In genomic region chr1:78650114-78650513, GRCh38 we compare ENCODE assay signal across 9 cellular contexts. TPM values are rescaled to one million over a fixed set of nuclear protein-coding genes. Genes with fewer than 3 reads are reported as not detected.
DNase-seq lines count a peak whose midpoint lies in the region; ATAC-seq and TF ChIP-seq lines count a peak whose summit lies in the region.
"Had no signal": no experiment of that assay in that cellular context is flagged by ENCODE, and none has a peak within 500 bp of the region (broad histone marks: within the 10 kb centered on the region; RNA-seq: fewer than 3 reads in every experiment).

No MANE protein-coding gene starts in this region.

- ATAC-seq in GM19395 (IDR thresholded peaks at IDR 0.05; ENCODE audit: unreplicated experiment) (peak; percentile 33), GM19351 (IDR thresholded peaks at IDR 0.05; ENCODE audit: unreplicated experiment) (no peak)

- H2AFZ ChIP-seq in ACC112 (ENCODE audit: low read length, unreplicated experiment) = no peak overlapping the region

- H3K27me3 Mint-ChIP-seq in mesothelial cell of epicardium (ENCODE audit: low read depth) = peaks cover 10% of the 10 kb centered on the region

- H3K36me3 ChIP-seq in ACC112 (ENCODE audit: insufficient read depth, low read length) (peaks cover 79% of the 10 kb centered on the region), adipocyte (ENCODE audit: control insufficient read depth, insufficient read depth, low read length, severe bottlenecking) (no peaks in the 10 kb centered on the region)

- H3K27ac ChIP-seq in ACC112 (ENCODE audit: low read depth, low read length) = peak overlapping the region; percentile 86

- peaks cover 44% of the 10 kb centered on the region for H3K36me3 Mint-ChIP-seq in mesothelial cell of epicardium

- no peak for TF ChIP-seq CTCF in mesothelial cell of epicardium (IDR thresholded peaks at IDR 0.05; ENCODE audit: unreplicated experiment)

- no peaks in the 10 kb centered on the region for H3K27me3 ChIP-seq in ACC112 (ENCODE audit: insufficient read depth, low read length)
- no peaks in the 10 kb centered on the region for H3K27me3 ChIP-seq in adipocyte (replicated peaks; ENCODE audit: control insufficient read depth, insufficient read depth, low read length)

- peaks cover 27% of the 10 kb centered on the region for H3K4me1 Mint-ChIP-seq in mesothelial cell of epicardium

- peaks cover 29% of the 10 kb centered on the region for H3K4me1 ChIP-seq in ACC112 (ENCODE audit: control insufficient read depth, insufficient read depth, low read length, unreplicated experiment)
- peaks cover 19% of the 10 kb centered on the region for H3K4me1 ChIP-seq in adipocyte (ENCODE audit: control insufficient read depth, insufficient read depth, low read length)

- peak overlapping the region; percentile 65 for H3K9ac ChIP-seq in adipocyte (ENCODE audit: low read length)

- H3K4me3 Mint-ChIP-seq in mesothelial cell of epicardium = peak overlapping the region; percentile 67

- DNase-seq in adipocyte (ENCODE audit: low read depth) = peak; percentile 13
- DNase-seq in mesothelial cell of epicardium (ENCODE audit: low spot score in 2 of 2, unreplicated experiment in 2 of 2) = no peak
- DNase-seq in GDM1 (lab: John Stamatoyannopoulos, UW) = no peak
- DNase-seq in DMS53 (lab: John Stamatoyannopoulos, UW) = no peak
- DNase-seq in DMS79 (lab: John Stamatoyannopoulos, UW) = no peak
- DNase-seq: NCI-H510A had no signal

- H3K4me3 ChIP-seq in ACC112 (ENCODE audit: low read depth, low read length) (peak overlapping the region; percentile 81), adipocyte (ENCODE audit: low read length) (peak overlapping the region; percentile 80)

- peaks cover 37% of the 10 kb centered on the region for H3K9me3 Mint-ChIP-seq in mesothelial cell of epicardium

- no peaks in the 10 kb centered on the region for H3K9me3 ChIP-seq in adipocyte (ENCODE audit: control insufficient read depth, low read length)

- peak overlapping the region; percentile 10 for H3K27ac Mint-ChIP-seq in mesothelial cell of epicardium

- H3K79me2 ChIP-seq in ACC112 (ENCODE audit: control insufficient read depth, insufficient read depth, low read length, unreplicated experiment) = peaks cover 51% of the 10 kb centered on the region

RNA-seq across cellular contexts. Expression of gene IFI44, which starts 0.5 kb away (rescaled TPM):
- total RNA-seq in mesothelial cell of epicardium = 77.1 to 94.3 TPM (median 81.4 TPM) in 3 replicates

RNA-seq across cellular contexts. Expression of gene IFI44L, which starts 29.9 kb away (rescaled TPM):
- total RNA-seq in mesothelial cell of epicardium = 86.8 to 105 TPM (median 88.6 TPM) in 3 replicates
